Comparison of ENCODE assay signal across 1 cellular context in the genomic region with DNA sequence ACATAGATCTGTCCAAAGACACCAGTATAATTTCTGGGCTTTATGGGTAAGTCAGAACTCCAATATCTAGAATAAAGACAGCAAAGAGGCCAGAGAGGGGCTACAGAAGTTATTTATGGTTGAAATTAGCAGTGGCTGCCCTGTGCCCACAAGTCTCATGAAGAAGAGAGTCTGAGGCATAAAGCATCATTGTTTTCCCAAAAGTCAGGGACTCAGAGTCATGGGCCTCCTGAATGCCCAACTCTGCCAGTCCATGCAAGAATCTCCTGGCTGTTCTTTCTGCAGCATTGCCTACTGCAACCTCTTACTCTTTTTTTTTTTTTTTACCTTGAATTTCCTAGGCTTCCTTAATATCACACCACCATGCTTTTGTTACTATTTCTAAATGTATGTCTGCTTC.
TF ChIP-seq lines count a peak whose summit lies in the region.

No MANE protein-coding gene starts in this region.

TF ChIP-seq in GM23338, 12 proteins besides CTCF, POLR2A, EP300 and RAD21 (continued from another document):
- TF ChIP-seq, protein P1, sequence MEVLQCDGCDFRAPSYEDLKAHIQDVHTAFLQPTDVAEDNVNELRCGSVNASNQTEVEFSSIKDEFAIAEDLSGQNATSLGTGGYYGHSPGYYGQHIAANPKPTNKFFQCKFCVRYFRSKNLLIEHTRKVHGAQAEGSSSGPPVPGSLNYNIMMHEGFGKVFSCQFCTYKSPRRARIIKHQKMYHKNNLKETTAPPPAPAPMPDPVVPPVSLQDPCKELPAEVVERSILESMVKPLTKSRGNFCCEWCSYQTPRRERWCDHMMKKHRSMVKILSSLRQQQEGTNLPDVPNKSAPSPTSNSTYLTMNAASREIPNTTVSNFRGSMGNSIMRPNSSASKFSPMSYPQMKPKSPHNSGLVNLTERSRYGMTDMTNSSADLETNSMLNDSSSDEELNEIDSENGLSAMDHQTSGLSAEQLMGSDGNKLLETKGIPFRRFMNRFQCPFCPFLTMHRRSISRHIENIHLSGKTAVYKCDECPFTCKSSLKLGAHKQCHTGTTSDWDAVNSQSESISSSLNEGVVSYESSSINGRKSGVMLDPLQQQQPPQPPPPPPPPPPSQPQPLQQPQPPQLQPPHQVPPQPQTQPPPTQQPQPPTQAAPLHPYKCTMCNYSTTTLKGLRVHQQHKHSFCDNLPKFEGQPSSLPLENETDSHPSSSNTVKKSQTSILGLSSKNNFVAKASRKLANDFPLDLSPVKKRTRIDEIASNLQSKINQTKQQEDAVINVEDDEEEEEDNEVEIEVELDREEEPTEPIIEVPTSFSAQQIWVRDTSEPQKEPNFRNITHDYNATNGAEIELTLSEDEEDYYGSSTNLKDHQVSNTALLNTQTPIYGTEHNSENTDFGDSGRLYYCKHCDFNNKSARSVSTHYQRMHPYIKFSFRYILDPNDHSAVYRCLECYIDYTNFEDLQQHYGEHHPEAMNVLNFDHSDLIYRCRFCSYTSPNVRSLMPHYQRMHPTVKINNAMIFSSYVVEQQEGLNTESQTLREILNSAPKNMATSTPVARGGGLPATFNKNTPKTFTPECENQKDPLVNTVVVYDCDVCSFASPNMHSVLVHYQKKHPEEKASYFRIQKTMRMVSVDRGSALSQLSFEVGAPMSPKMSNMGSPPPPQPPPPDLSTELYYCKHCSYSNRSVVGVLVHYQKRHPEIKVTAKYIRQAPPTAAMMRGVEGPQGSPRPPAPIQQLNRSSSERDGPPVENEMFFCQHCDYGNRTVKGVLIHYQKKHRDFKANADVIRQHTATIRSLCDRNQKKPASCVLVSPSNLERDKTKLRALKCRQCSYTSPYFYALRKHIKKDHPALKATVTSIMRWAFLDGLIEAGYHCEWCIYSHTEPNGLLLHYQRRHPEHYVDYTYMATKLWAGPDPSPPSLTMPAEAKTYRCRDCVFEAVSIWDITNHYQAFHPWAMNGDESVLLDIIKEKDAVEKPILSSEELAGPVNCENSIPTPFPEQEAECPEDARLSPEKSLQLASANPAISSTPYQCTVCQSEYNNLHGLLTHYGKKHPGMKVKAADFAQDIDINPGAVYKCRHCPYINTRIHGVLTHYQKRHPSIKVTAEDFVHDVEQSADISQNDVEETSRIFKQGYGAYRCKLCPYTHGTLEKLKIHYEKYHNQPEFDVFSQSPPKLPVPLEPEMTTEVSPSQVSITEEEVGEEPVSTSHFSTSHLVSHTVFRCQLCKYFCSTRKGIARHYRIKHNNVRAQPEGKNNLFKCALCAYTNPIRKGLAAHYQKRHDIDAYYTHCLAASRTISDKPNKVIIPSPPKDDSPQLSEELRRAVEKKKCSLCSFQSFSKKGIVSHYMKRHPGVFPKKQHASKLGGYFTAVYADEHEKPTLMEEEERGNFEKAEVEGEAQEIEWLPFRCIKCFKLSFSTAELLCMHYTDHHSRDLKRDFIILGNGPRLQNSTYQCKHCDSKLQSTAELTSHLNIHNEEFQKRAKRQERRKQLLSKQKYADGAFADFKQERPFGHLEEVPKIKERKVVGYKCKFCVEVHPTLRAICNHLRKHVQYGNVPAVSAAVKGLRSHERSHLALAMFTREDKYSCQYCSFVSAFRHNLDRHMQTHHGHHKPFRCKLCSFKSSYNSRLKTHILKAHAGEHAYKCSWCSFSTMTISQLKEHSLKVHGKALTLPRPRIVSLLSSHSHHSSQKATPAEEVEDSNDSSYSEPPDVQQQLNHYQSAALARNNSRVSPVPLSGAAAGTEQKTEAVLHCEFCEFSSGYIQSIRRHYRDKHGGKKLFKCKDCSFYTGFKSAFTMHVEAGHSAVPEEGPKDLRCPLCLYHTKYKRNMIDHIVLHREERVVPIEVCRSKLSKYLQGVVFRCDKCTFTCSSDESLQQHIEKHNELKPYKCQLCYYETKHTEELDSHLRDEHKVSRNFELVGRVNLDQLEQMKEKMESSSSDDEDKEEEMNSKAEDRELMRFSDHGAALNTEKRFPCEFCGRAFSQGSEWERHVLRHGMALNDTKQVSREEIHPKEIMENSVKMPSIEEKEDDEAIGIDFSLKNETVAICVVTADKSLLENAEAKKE (CRISPR knock-in tag; IDR thresholded peaks at IDR 0.05): no peak
- no peak for TF ChIP-seq ZNF114 (CRISPR knock-in tag; IDR thresholded peaks at IDR 0.05)
- no peak for TF ChIP-seq STAT1 (IDR thresholded peaks at IDR 0.05; ENCODE audit: unreplicated experiment)
- TF ChIP-seq, protein P2, sequence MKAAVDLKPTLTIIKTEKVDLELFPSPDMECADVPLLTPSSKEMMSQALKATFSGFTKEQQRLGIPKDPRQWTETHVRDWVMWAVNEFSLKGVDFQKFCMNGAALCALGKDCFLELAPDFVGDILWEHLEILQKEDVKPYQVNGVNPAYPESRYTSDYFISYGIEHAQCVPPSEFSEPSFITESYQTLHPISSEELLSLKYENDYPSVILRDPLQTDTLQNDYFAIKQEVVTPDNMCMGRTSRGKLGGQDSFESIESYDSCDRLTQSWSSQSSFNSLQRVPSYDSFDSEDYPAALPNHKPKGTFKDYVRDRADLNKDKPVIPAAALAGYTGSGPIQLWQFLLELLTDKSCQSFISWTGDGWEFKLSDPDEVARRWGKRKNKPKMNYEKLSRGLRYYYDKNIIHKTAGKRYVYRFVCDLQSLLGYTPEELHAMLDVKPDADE (IDR thresholded peaks at IDR 0.05): no peak
- TF ChIP-seq JUNB (IDR thresholded peaks at IDR 0.05; ENCODE audit: unreplicated experiment): no peak
TF ChIP-seq in GM23338: peak in this region for 0.
